Comparison of ENCODE assay signal across 22 cellular contexts in genomic region chr22:44472583-44472982, GRCh38.
"Had no signal": no experiment of that assay in that cellular context is flagged by ENCODE, and none has a peak within 500 bp of the region (broad histone marks: within the 10 kb centered on the region; RNA-seq: fewer than 3 reads in every experiment).

No MANE protein-coding gene starts in this region.

- ATAC-seq: K562 had no signal

- H3K4me3 ChIP-seq: K562, SJSA1, SK-N-MC had no signal

- H3K4me1 Mint-ChIP-seq: IgD-negative memory B cell had no signal

- H3K27ac Mint-ChIP-seq: IgD-negative memory B cell had no signal

- H3K36me3 ChIP-seq: SJSA1 had no signal

- DNase-seq: Kasumi-1, MM.1S, NCI-H1092 treated with DMSO at 0.1 percent for 48 hours, NCI-H1436, NCI-H187, NCI-H2029, NCI-H2081 treated with DMSO at 0.1 percent for 48 hours, NCI-H2171, NCI-H226, NCI-H446, NCI-H510A, NCI-H524 treated with DMSO at 0.1 percent for 48 hours, NCI-H69, NCI-H774, Right ventricle myocardium superior, RPMI8226, SIG-M5 had no signal

- H3K4me2 ChIP-seq: KMS-11 had no signal

- H3K4me1 ChIP-seq: SJSA1 had no signal

- H3K9ac ChIP-seq: KMS-11 had no signal

- H3K27ac ChIP-seq: KMS-11, SJSA1, SK-N-MC had no signal

- H3K4me3 Mint-ChIP-seq: IgD-negative memory B cell had no signal
